Comparison of ENCODE assay signal across 19 cellular contexts in genomic region chr13:46773556-46773955, GRCh38.
"Had no signal": no experiment of that assay in that cellular context is flagged by ENCODE, and none has a peak within 500 bp of the region (broad histone marks: within the 10 kb centered on the region; RNA-seq: fewer than 3 reads in every experiment).

No MANE protein-coding gene starts in this region.

- ATAC-seq: esophagus mucosa, gastrocnemius medialis, lower lobe of right lung, psoas muscle, sciatic nerve, upper lobe of right lung had no signal

- FAIRE-seq: endometrium, keratinocyte had no signal

- H3K4me1 ChIP-seq: gastrocnemius medialis, lower lobe of right lung, psoas muscle, upper lobe of right lung had no signal

- H3K9me3 ChIP-seq: gastrocnemius medialis, left ventricle myocardium inferior, lower lobe of right lung, psoas muscle, stomach, upper lobe of right lung, vagina had no signal

- H3K4me3 ChIP-seq: gastrocnemius medialis, left ventricle myocardium inferior, lower lobe of right lung, psoas muscle, skin epidermis, stomach, upper lobe of right lung, vagina had no signal

- DNase-seq: effector memory CD4-positive, alpha-beta T cell; gastrocnemius medialis; left ventricle myocardium inferior; lower lobe of right lung; naive B cell; nephron progenitor cell; psoas muscle; retina; stimulated activated CD4-positive, alpha-beta T cell treated with anti-CD3 and anti-CD28 coated beads, Interleukin-2, amount 100 ng/mL, for 24 hours; stimulated activated naive CD4-positive, alpha-beta T cell; stomach; substantia nigra; upper lobe of right lung had no signal

- H3K27me3 ChIP-seq: gastrocnemius medialis, stomach, upper lobe of right lung, vagina had no signal

- H3K27ac ChIP-seq: gastrocnemius medialis, left ventricle myocardium inferior, lower lobe of right lung, psoas muscle, skin epidermis, stomach, upper lobe of right lung, vagina had no signal
